In the genomic region with DNA sequence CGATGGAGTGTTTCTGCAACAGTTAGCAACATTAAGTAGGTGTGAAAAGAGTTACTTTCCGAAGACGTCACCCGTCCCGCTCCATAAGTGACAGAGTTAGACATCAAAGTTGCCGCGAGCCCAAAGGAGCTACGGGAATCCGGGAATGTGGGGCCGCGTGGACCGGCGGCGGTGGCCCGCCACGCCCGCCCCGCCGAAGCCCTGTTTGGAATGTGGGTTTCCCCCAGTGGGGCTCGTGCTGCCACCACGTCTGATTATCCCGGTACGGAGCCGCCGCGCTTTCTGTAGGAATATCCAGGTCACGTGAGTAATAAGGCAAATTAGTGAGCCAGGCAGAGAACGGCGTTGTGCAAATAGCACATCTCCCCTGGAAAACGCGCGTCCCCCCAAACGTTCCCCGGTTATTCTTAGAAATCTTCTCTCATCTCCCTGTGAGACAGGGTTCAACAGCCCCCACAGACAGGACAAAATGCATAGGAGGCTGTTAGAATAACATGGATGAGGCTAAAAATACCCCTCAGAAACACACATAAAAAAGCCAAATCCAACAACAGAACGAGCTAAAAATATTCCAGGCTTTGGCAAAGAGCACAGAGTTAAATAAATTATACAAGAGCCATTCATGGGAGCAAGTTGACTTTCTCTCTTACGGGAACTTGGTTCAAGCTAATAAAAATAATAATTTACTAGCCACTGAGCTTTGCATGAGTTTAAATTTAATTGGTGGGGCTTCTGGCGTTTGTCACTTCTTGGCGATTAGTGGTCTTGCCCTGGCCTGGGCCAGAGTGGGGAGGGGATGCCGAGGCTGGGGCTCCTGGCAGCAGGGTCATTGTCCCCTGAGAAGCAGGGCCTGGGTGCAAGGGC, we compare ENCODE assay signal across 1 cellular context.
TF ChIP-seq lines count a peak whose summit lies in the region.

No MANE protein-coding gene starts in this region.

TF ChIP-seq in HCT116, 20 proteins besides CTCF, POLR2A, EP300 and RAD21 (continued from another document):
- TF ChIP-seq EGR1 (IDR thresholded peaks at IDR 0.05; ENCODE audit: low read depth) (no peak), JUND (IDR thresholded peaks at IDR 0.05) (no peak), FOSL1 (IDR thresholded peaks at IDR 0.05; ENCODE audit: low read depth) (no peak), SIN3A (IDR thresholded peaks at IDR 0.05; ENCODE audit: low read depth) (no peak), TCF7L2 (IDR thresholded peaks at IDR 0.05; ENCODE audit: borderline replicate concordance, extremely low read depth, insufficient read depth, insufficient read length) (no peak), EZH2 (IDR thresholded peaks at IDR 0.05) (no peak), YY1 (IDR thresholded peaks at IDR 0.05; ENCODE audit: extremely low read depth, insufficient replicate concordance, low read depth, low read length) (no peak)
